In the genomic region with DNA sequence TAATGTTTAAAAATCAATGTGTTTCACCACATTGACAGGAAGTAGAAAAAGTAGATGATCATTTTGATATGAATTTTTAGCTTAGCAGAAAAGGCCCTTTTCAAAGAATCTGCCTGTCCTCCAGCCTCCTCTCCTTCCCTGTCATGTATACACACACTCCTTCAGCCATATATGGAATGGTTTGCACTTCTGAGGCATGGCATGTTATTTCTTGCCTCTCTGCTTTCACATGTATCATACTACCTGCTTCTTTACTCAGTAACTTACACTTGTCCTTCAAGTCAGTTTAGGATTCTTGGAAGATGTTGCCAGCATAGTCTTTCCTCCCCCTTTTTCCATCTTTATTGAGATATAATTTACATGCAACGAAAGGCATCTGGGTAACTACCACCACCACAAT, we compare ENCODE assay signal across 19 cellular contexts.
A peak's percentile ranks its signal among the peaks of the same experiment; 100 is the strongest.
DNase-seq lines count a peak whose midpoint lies in the region; ATAC-seq, FAIRE-seq and TF ChIP-seq lines count a peak whose summit lies in the region.
"Had no signal": no experiment of that assay in that cellular context is flagged by ENCODE, and none has a peak within 500 bp of the region (broad histone marks: within the 10 kb centered on the region; RNA-seq: fewer than 3 reads in every experiment).

No MANE protein-coding gene starts in this region.

- no peaks in the 10 kb centered on the region for H3K36me3 ChIP-seq in cardiac muscle cell
- no peaks in the 10 kb centered on the region for H3K36me3 ChIP-seq in left ventricle myocardium inferior
- H3K36me3 ChIP-seq in H1 (ENCODE audit: control insufficient read depth in 2 of 4, insufficient read depth in 4 of 4, low read length in 3 of 4): no peaks in the 10 kb centered on the region
- H3K36me3 ChIP-seq in MM.1S (replicated peaks; ENCODE audit: insufficient read depth, low read length): no peaks in the 10 kb centered on the region
- H3K36me3 ChIP-seq: BE2C, HAP-1 had no signal

- intact Hi-C loops in left ventricle myocardium inferior (cut with micrococcal nuclease): loop anchor here (10.0 kb wide), 1 partner anchor 147 kb away; no protein-coding TSS in a partner anchor

- TF ChIP-seq EP300 in H1 (IDR thresholded peaks at IDR 0.05; ENCODE audit: borderline replicate concordance in 1 of 2, low read depth in 2 of 2, low read length in 2 of 2): no peak

- no peak overlapping the region for H3K4me2 ChIP-seq in H1 (ENCODE audit: insufficient read depth in 1 of 2, low read depth in 2 of 2, low read length in 2 of 2)
- no peak overlapping the region for H3K4me2 ChIP-seq in MM.1S (ENCODE audit: low read depth, low read length)

- no peak overlapping the region for H2BK120ac ChIP-seq in H1 (replicated peaks; ENCODE audit: low read depth, low read length)

- H2BK15ac ChIP-seq in H1 (ENCODE audit: low read length): no peak overlapping the region

- no peak overlapping the region for H3K18ac ChIP-seq in H1 (ENCODE audit: extremely low read depth, low read length)

- H4K8ac ChIP-seq in H1 (ENCODE audit: extremely low read depth, insufficient read depth, low read length): no peak overlapping the region

- no peaks in the 10 kb centered on the region for H4K20me1 ChIP-seq in H1 (replicated peaks in 1 of 2; ENCODE audit: control insufficient read depth in 1 of 2, insufficient read depth in 2 of 2, low read length in 2 of 2)
- no peaks in the 10 kb centered on the region for H4K20me1 ChIP-seq in MM.1S (ENCODE audit: insufficient read depth, low read length)

- TF ChIP-seq RAD21 in H1 (IDR thresholded peaks at IDR 0.05 in 1 of 2, conservative IDR thresholded peaks at IDR 0.05 in 1 of 2; ENCODE audit: low read depth in 2 of 2, low read length in 2 of 2): no peak

- DNase-seq in cardiac muscle cell (ENCODE audit: low read depth in 1 of 2, low spot score in 1 of 2): peak in 1 of 2 donors; percentile 17
- no peak for DNase-seq in left ventricle myocardium inferior
- no peak for DNase-seq in H1 (ENCODE audit: low read depth in 1 of 2, low spot score in 2 of 2)
- DNase-seq in foreskin keratinocyte: peak; percentile 25 to 65
- DNase-seq in occipital lobe (lab: John Stamatoyannopoulos, UW): no peak
- no peak for DNase-seq in MM.1S
- DNase-seq in NCI-H187 treated with DMSO at 0.1 percent for 48 hours (lab: John Stamatoyannopoulos, UW): no peak
- DNase-seq: ACHN; BE2C; C1 segment of cervical spinal cord; Caco-2; CD4-positive, CD25-positive, alpha-beta regulatory T cell; CD8-positive, alpha-beta memory T cell had no signal

- H2BK12ac ChIP-seq in H1 (ENCODE audit: low read depth, low read length): no peak overlapping the region

- peak overlapping the region; percentile 34 for H3K27ac ChIP-seq in cardiac muscle cell
- no peak overlapping the region for H3K27ac ChIP-seq in left ventricle myocardium inferior (replicated peaks)
- no peak overlapping the region for H3K27ac ChIP-seq in H1 (ENCODE audit: low read depth, low read length)
- no peak overlapping the region for H3K27ac ChIP-seq in foreskin keratinocyte
- no peak overlapping the region for H3K27ac ChIP-seq in MM.1S (ENCODE audit: low read length)

- no peak overlapping the region for H3K14ac ChIP-seq in H1 (ENCODE audit: insufficient read length)

- 85% methylated on average over 1 of the region's 1 CpG; no CpG with 5 or more reads in 1 of the 2 experiments for WGBS in H1 (ENCODE audit: extremely low coverage in 1 of 2, insufficient coverage in 1 of 2, insufficient read length in 1 of 2, insufficient replicate concordance in 2 of 2, low coverage in 1 of 2, low lambda C conversion rate in 2 of 2, missing lambda C conversion rate in 1 of 2), 2 experiments

- H3K79me2 ChIP-seq in H1 (ENCODE audit: control insufficient read depth in 1 of 2, insufficient read depth in 2 of 2, low read length in 2 of 2): no peaks in the 10 kb centered on the region
- no peaks in the 10 kb centered on the region for H3K79me2 ChIP-seq in MM.1S (ENCODE audit: low read length)

- H3K4me3 ChIP-seq in cardiac muscle cell: no peak overlapping the region
- H3K4me3 ChIP-seq in left ventricle myocardium inferior: no peak overlapping the region
- H3K4me3 ChIP-seq in H1 (ENCODE audit: extremely low read depth in 1 of 4, insufficient read depth in 2 of 4, low read depth in 3 of 4, low read length in 4 of 4): no peak overlapping the region
- H3K4me3 ChIP-seq in MM.1S (ENCODE audit: low read length): no peak overlapping the region
- H3K4me3 ChIP-seq: HAP-1 had no signal

- H3K9ac ChIP-seq in H1 (replicated peaks in 1 of 4; ENCODE audit: extremely low read depth in 1 of 4, low read depth in 3 of 4, low read length in 3 of 4) (no peak overlapping the region), MM.1S (ENCODE audit: low read length) (no peak overlapping the region)

- no peaks in the 10 kb centered on the region for H3K79me1 ChIP-seq in H1 (ENCODE audit: low read depth, low read length)

- FAIRE-seq in H1 (lab: Jason Lieb, UNC): no peak
- FAIRE-seq: A204.1, D721Med, G401.6, GM12891, HepG2 had no signal

- H3F3A ChIP-seq in MM.1S (ENCODE audit: insufficient read depth, low read length): no peaks in the 10 kb centered on the region

- no peaks in the 10 kb centered on the region for H3K27me3 ChIP-seq in cardiac muscle cell
- no peaks in the 10 kb centered on the region for H3K27me3 ChIP-seq in left ventricle myocardium inferior (ENCODE audit: low read depth)
- H3K27me3 ChIP-seq in H1 (replicated peaks in 1 of 4; ENCODE audit: control insufficient read depth in 3 of 4, extremely low read depth in 1 of 4, insufficient read depth in 3 of 4, low read length in 3 of 4): no peaks in the 10 kb centered on the region
- H3K27me3 ChIP-seq in foreskin keratinocyte: peaks cover 30% of the 10 kb centered on the region
- no peaks in the 10 kb centered on the region for H3K27me3 ChIP-seq in MM.1S (replicated peaks; ENCODE audit: insufficient read depth, low read length)

- TF ChIP-seq CTCF in cardiac muscle cell (IDR thresholded peaks at IDR 0.05; ENCODE audit: low read depth, low read length) (no peak), left ventricle myocardium inferior (IDR thresholded peaks at IDR 0.05; ENCODE audit: borderline replicate concordance) (no peak), H1 (IDR thresholded peaks at IDR 0.05; ENCODE audit: control extremely low read depth in 1 of 3, insufficient read depth in 1 of 3, low read depth in 1 of 3, low read length in 3 of 3) (no peak), foreskin keratinocyte (conservative IDR thresholded peaks at IDR 0.05) (no peak), MM.1S (IDR thresholded peaks at IDR 0.05; ENCODE audit: low read length) (no peak)

- no peaks in the 10 kb centered on the region for H3K23me2 ChIP-seq in H1 (ENCODE audit: low read depth, low read length)

- no peak overlapping the region for H3K56ac ChIP-seq in H1 (replicated peaks; ENCODE audit: insufficient read length, low read depth, low read length)

- no peak overlapping the region for H4K91ac ChIP-seq in H1 (replicated peaks; ENCODE audit: insufficient read length, low read length)

- H2AFZ ChIP-seq in H1 (ENCODE audit: low read length): peak overlapping the region; percentile 70; the same call in 1 of the 2 replicates
- H2AFZ ChIP-seq in MM.1S (ENCODE audit: low read length): no peak overlapping the region

- H3K4ac ChIP-seq in H1 (replicated peaks; ENCODE audit: insufficient read length, low read depth, low read length): no peak overlapping the region

- no peak for ATAC-seq in foreskin keratinocyte
- ATAC-seq: HepG2 had no signal

- H3K23ac ChIP-seq in H1 (ENCODE audit: insufficient read length): no peak overlapping the region

- H3K9me2 ChIP-seq in MM.1S (replicated peaks; ENCODE audit: insufficient read depth, low read length): no peaks in the 10 kb centered on the region

- CTCF ChIA-PET in H1 (lab: Charles Lee; ENCODE audit: partially characterized antibody): interaction anchor here (0.7 kb wide), 1 partner anchor 8 kb away, joined by 3 read pairs; no protein-coding TSS in a partner anchor

- no peak overlapping the region for H2BK5ac ChIP-seq in H1 (ENCODE audit: low read depth, low read length)

- POLR2A ChIA-PET in H1 (lab: Charles Lee; ENCODE audit: partially characterized antibody): no interaction called here

- no peak overlapping the region for H2BK20ac ChIP-seq in H1 (ENCODE audit: low read length)

- H4K5ac ChIP-seq in H1 (ENCODE audit: insufficient read length, low read depth, low read length): no peak overlapping the region

- no peak for TF ChIP-seq POLR2A in H1 (IDR thresholded peaks at IDR 0.05; ENCODE audit: control extremely low read depth in 1 of 2, low read depth in 2 of 2, low read length in 2 of 2)

- H3K9me3 ChIP-seq in cardiac muscle cell (ENCODE audit: low read depth): no peaks in the 10 kb centered on the region
- H3K9me3 ChIP-seq in left ventricle myocardium inferior (replicated peaks): peaks cover 3% of the 10 kb centered on the region
- no peaks in the 10 kb centered on the region for H3K9me3 ChIP-seq in H1 (ENCODE audit: insufficient read depth in 2 of 2, low read depth in 1 of 2, low read length in 1 of 2)
- no peaks in the 10 kb centered on the region for H3K9me3 ChIP-seq in MM.1S (replicated peaks; ENCODE audit: insufficient read depth, low read length)
- H3K9me3 ChIP-seq: BE2C, Caco-2, HAP-1 had no signal

- no peak overlapping the region for H2AK5ac ChIP-seq in H1 (ENCODE audit: low read depth, low read length)

- H3K4me1 ChIP-seq in cardiac muscle cell (ENCODE audit: low read depth): peaks cover 40% of the 10 kb centered on the region
- peaks cover 20% of the 10 kb centered on the region for H3K4me1 ChIP-seq in left ventricle myocardium inferior
- H3K4me1 ChIP-seq in H1 (replicated peaks in 1 of 4; ENCODE audit: control insufficient read depth in 3 of 4, insufficient read depth in 4 of 4, low read length in 3 of 4): peaks cover 3 to 9% (median 5%) of the 10 kb centered on the region in 4 experiments; a peak in 4 of 7 replicates
- no peaks in the 10 kb centered on the region for H3K4me1 ChIP-seq in foreskin keratinocyte
- peaks cover 6% of the 10 kb centered on the region for H3K4me1 ChIP-seq in MM.1S (ENCODE audit: low read length)
- H3K4me1 ChIP-seq: BE2C, Caco-2 had no signal

TF ChIP-seq in H1, 55 proteins besides CTCF, POLR2A, EP300 and RAD21:
- TF ChIP-seq, protein P1, sequence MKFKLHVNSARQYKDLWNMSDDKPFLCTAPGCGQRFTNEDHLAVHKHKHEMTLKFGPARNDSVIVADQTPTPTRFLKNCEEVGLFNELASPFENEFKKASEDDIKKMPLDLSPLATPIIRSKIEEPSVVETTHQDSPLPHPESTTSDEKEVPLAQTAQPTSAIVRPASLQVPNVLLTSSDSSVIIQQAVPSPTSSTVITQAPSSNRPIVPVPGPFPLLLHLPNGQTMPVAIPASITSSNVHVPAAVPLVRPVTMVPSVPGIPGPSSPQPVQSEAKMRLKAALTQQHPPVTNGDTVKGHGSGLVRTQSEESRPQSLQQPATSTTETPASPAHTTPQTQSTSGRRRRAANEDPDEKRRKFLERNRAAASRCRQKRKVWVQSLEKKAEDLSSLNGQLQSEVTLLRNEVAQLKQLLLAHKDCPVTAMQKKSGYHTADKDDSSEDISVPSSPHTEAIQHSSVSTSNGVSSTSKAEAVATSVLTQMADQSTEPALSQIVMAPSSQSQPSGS (IDR thresholded peaks at IDR 0.05; ENCODE audit: low read length): no peak
- TF ChIP-seq SRF (IDR thresholded peaks at IDR 0.05; ENCODE audit: low read depth, low read length): peak; percentile 20; the same call in 1 of the 2 replicates

Comparison
In these comparisons a context has a peak if more than half of its experiments do, and no peak if none do; other contexts are left out.
1. DNase-seq: peak in foreskin keratinocyte (2 of 2); none in left ventricle myocardium inferior (single experiment), H1 (0 of 2), occipital lobe (single experiment), MM.1S (single experiment) and NCI-H187 treated with DMSO at 0.1 percent for 48 hours (single experiment).